In genomic region chr22:45454260-45454659, GRCh38 we compare ENCODE assay signal across 1 cellular context.
TF ChIP-seq lines count a peak whose summit lies in the region.

No MANE protein-coding gene starts in this region.

TF ChIP-seq in GM23338, 12 proteins besides CTCF, POLR2A, EP300 and RAD21 (continued from another document):
- TF ChIP-seq ZNF462 (CRISPR knock-in tag; IDR thresholded peaks at IDR 0.05) = no peak
- TF ChIP-seq EZH2phosphoT487 (IDR thresholded peaks at IDR 0.05; ENCODE audit: unreplicated experiment) = no peak
- no peak for TF ChIP-seq STAT1 (IDR thresholded peaks at IDR 0.05; ENCODE audit: unreplicated experiment)
- no peak for TF ChIP-seq NANOG (IDR thresholded peaks at IDR 0.05; ENCODE audit: borderline replicate concordance)
- no peak for TF ChIP-seq ZNF331 (CRISPR knock-in tag; IDR thresholded peaks at IDR 0.05; ENCODE audit: low read depth)
- no peak for TF ChIP-seq ZNF114 (CRISPR knock-in tag; IDR thresholded peaks at IDR 0.05)
- no peak for TF ChIP-seq POLR2AphosphoS5 (IDR thresholded peaks at IDR 0.05; ENCODE audit: low read depth)
- TF ChIP-seq JUNB (IDR thresholded peaks at IDR 0.05; ENCODE audit: unreplicated experiment) = no peak
